Comparison of ENCODE assay signal across 10 cellular contexts in the genomic region with DNA sequence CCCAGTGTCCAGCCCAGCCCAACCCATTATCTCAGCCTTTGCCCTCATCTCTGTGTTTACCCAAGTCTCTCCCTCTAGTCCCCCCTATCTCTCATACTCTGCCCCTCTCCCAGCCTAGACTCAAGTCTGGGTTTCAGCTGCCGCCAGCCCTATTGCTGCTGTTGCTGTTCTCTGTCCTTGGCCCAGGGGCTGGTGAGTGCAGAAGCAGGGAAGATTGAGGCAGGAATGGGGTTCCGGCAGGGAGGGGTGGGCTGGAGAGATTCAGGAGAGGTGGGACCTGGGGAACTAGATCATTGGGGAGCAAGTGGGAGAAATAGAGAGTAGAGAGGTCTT. TPM values are rescaled to one million over a fixed set of nuclear protein-coding genes. Genes with fewer than 3 reads are reported as not detected.
DNase-seq lines count a peak whose midpoint lies in the region; ATAC-seq, FAIRE-seq and TF ChIP-seq lines count a peak whose summit lies in the region.
"Had no signal": no experiment of that assay in that cellular context is flagged by ENCODE, and none has a peak within 500 bp of the region (broad histone marks: within the 10 kb centered on the region; RNA-seq: fewer than 3 reads in every experiment).

No MANE protein-coding gene starts in this region.

- H3K4me3 ChIP-seq in kidney (ENCODE audit: low read length in 2 of 2) (peak overlapping the region; percentile 60 to 90), suprapubic skin (peak overlapping the region; percentile 84)

- TF ChIP-seq EP300 in suprapubic skin (IDR thresholded peaks at IDR 0.05) = no peak

- DNase-seq in T-helper 1 cell (no peak), kidney (no peak), suprapubic skin (ENCODE audit: low spot score in 2 of 2) (no peak), DMS53 treated with DMSO at 0.1 percent for 48 hours (lab: John Stamatoyannopoulos, UW; ENCODE audit: unreplicated experiment) (no peak), MV-4-11 (lab: John Stamatoyannopoulos, UW) (no peak)

- no peak for FAIRE-seq in kidney (lab: Jason Lieb, UNC)
- FAIRE-seq: colon had no signal

- H3K9me3 Mint-ChIP-seq in T-helper 1 cell treated with Interleukin-12 subunit alpha and Interleukin-12 subunit beta and Interleukin-4 antibody, amounts not matched to agents 30 μg/mL and 1 μg/mL, for 36 hours = no peaks in the 10 kb centered on the region
- no peaks in the 10 kb centered on the region for H3K9me3 Mint-ChIP-seq in activated naive CD8-positive, alpha-beta T cell (ENCODE audit: low read depth)

- intact Hi-C loops in kidney (cut with DNase I) = no loop called here

- no peak for TF ChIP-seq CTCF in kidney (IDR thresholded peaks at IDR 0.05; ENCODE audit: borderline replicate concordance, extremely low read depth, insufficient read depth)
- no peak for TF ChIP-seq CTCF in suprapubic skin (IDR thresholded peaks at IDR 0.05)

- peaks cover 4% of the 10 kb centered on the region for H3K27me3 Mint-ChIP-seq in T-helper 1 cell treated with Interleukin-12 subunit alpha and Interleukin-12 subunit beta and Interleukin-4 antibody, amounts not matched to agents 30 μg/mL and 1 μg/mL, for 36 hours (ENCODE audit: low read depth)
- H3K27me3 Mint-ChIP-seq in activated naive CD8-positive, alpha-beta T cell = no peaks in the 10 kb centered on the region

- TF ChIP-seq POLR2A in suprapubic skin (IDR thresholded peaks at IDR 0.05) = no peak

- peak overlapping the region; percentile 74 for H3K27ac Mint-ChIP-seq in T-helper 1 cell treated with Interleukin-12 subunit alpha and Interleukin-12 subunit beta and Interleukin-4 antibody, amounts not matched to agents 30 μg/mL and 1 μg/mL, for 36 hours
- H3K27ac Mint-ChIP-seq in activated naive CD8-positive, alpha-beta T cell = peak overlapping the region; percentile 65

- peaks cover 16 to 33% of the 10 kb centered on the region in 2 donors for H3K4me1 ChIP-seq in kidney (ENCODE audit: control insufficient read depth in 1 of 2, insufficient read depth in 1 of 2, low read depth in 1 of 2, low read length in 2 of 2)
- peaks cover 68% of the 10 kb centered on the region for H3K4me1 ChIP-seq in suprapubic skin

- H3K4me1 Mint-ChIP-seq in T-helper 1 cell treated with Interleukin-12 subunit alpha and Interleukin-12 subunit beta and Interleukin-4 antibody, amounts not matched to agents 30 μg/mL and 1 μg/mL, for 36 hours (ENCODE audit: low read depth) = peaks cover 28% of the 10 kb centered on the region
- peaks cover 33% of the 10 kb centered on the region for H3K4me1 Mint-ChIP-seq in activated naive CD8-positive, alpha-beta T cell (ENCODE audit: low read depth)

- H3K9ac ChIP-seq in kidney (ENCODE audit: low read length in 2 of 2) = peak overlapping the region; percentile 44 to 84

- ATAC-seq in GM21367 (IDR thresholded peaks at IDR 0.05; ENCODE audit: unreplicated experiment) = no peak

- H3K9me3 ChIP-seq in kidney (ENCODE audit: control insufficient read depth in 1 of 2, low read length in 2 of 2) (no peaks in the 10 kb centered on the region), suprapubic skin (no peaks in the 10 kb centered on the region)

- H3K27me3 ChIP-seq in suprapubic skin = no peaks in the 10 kb centered on the region

- H3K36me3 ChIP-seq in kidney (ENCODE audit: control insufficient read depth in 1 of 2, insufficient read depth in 2 of 2, low read length in 2 of 2) (no peaks in the 10 kb centered on the region), suprapubic skin (no peaks in the 10 kb centered on the region)

- 52% methylated on average over 2 of the region's 2 CpGs for WGBS in suprapubic skin

- H3K27ac ChIP-seq in kidney (ENCODE audit: low read depth in 2 of 2, low read length in 2 of 2) = peak overlapping the region; percentile 88 to 93
- H3K27ac ChIP-seq in suprapubic skin = peak overlapping the region; percentile 95

- H3K36me3 Mint-ChIP-seq in T-helper 1 cell treated with Interleukin-12 subunit alpha and Interleukin-12 subunit beta and Interleukin-4 antibody, amounts not matched to agents 30 μg/mL and 1 μg/mL, for 36 hours (ENCODE audit: low read depth) = no peaks in the 10 kb centered on the region
- H3K36me3 Mint-ChIP-seq in activated naive CD8-positive, alpha-beta T cell = no peaks in the 10 kb centered on the region

- H3K4me3 Mint-ChIP-seq in T-helper 1 cell treated with Interleukin-12 subunit alpha and Interleukin-12 subunit beta and Interleukin-4 antibody, amounts not matched to agents 30 μg/mL and 1 μg/mL, for 36 hours = peak overlapping the region; percentile 89
- peak overlapping the region; percentile 87 for H3K4me3 Mint-ChIP-seq in activated naive CD8-positive, alpha-beta T cell

RNA-seq across cellular contexts. Expression of a gene that starts 0.7 kb away (rescaled TPM):
- 18.3 TPM for total RNA-seq in kidney
- polyA plus RNA-seq in kidney (ENCODE audit: insufficient read depth, low read depth, low replicate concordance) = 17.6 TPM
- 10 to 100 TPM in 1 of 4 donors, 1 to 10 TPM in 3; 5.0 to 11.7 (median 8.0) TPM for total RNA-seq in suprapubic skin

RNA-seq across cellular contexts. Expression of a gene that starts 1.2 kb away (rescaled TPM):
- not detected for total RNA-seq in kidney
- polyA plus RNA-seq in kidney (ENCODE audit: insufficient read depth, low read depth, low replicate concordance) = not detected
- total RNA-seq in suprapubic skin = not detected
- total RNA-seq: subcutaneous adipose tissue had no signal

RNA-seq across cellular contexts. Expression of a gene that starts 14.9 kb away (rescaled TPM):
- total RNA-seq in kidney (55.1 TPM), suprapubic skin (10 to 100 TPM in 3 of 4 donors, 1 to 10 TPM in 1; 9.5 to 34.9 (median 25.3) TPM)
- 307 TPM for polyA plus RNA-seq in kidney (ENCODE audit: insufficient read depth, low read depth, low replicate concordance)

RNA-seq across cellular contexts. Expression of a gene that starts 17.7 kb away (rescaled TPM):
- 6.1 TPM for total RNA-seq in kidney
- polyA plus RNA-seq in kidney (ENCODE audit: insufficient read depth, low read depth, low replicate concordance) = 2.4 TPM
- total RNA-seq in suprapubic skin = under 1 TPM in 3 of 4 donors, not detected in 1; 0.47 to 0.53 (median 0.52) TPM

RNA-seq across cellular contexts. Expression of a gene that starts 38.3 kb away (rescaled TPM):
- 17.0 TPM for total RNA-seq in kidney
- 11.4 TPM for polyA plus RNA-seq in kidney (ENCODE audit: insufficient read depth, low read depth, low replicate concordance)
- 10 to 100 TPM in 3 of 4 donors, 1 to 10 TPM in 1; 8.4 to 26.1 (median 18.2) TPM for total RNA-seq in suprapubic skin
